ENCODE assay signal across 12 cellular contexts in the genomic region with DNA sequence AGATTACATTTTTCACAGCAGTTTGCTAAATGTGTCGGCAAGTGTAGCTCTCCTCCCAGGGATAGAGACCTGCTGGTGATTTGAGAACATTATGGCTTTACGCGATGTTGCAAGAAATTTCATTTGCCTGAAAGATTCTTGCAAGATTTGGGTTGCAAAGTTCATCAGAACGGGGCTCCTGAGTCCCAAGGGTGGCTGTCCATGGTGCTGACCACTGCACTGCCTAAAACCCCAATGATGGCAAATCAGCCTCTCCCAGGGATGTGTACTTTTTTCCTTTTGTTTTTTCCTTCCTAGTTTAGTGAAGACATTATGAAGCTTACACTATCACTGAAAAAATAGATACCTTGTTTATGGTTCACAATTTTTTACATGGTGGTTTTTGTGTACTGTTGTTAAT.
DNase-seq lines count a peak whose midpoint lies in the region; ATAC-seq, FAIRE-seq and TF ChIP-seq lines count a peak whose summit lies in the region.
"Had no signal": no experiment of that assay in that cellular context is flagged by ENCODE, and none has a peak within 500 bp of the region (broad histone marks: within the 10 kb centered on the region; RNA-seq: fewer than 3 reads in every experiment).

No MANE protein-coding gene starts in this region.

- H3K27me3 Mint-ChIP-seq in chondrocyte (ENCODE audit: low read depth): peaks cover 26% of the 10 kb centered on the region

- 62% methylated on average over 4 of the region's 4 CpGs for WGBS in A549 (ENCODE audit: missing lambda C conversion rate)

- no peak overlapping the region for H3K4me3 ChIP-seq in A549
- H3K4me3 ChIP-seq in fibroblast of mammary gland (ENCODE audit: control insufficient read depth, low read depth, low read length): no peak overlapping the region

- no peak for FAIRE-seq in A549 (lab: Jason Lieb, UNC)
- FAIRE-seq: endometrium had no signal

- TF ChIP-seq CTCF in A549 (IDR thresholded peaks at IDR 0.05): no peak
- TF ChIP-seq CTCF in GM13976 (IDR thresholded peaks at IDR 0.05; ENCODE audit: borderline replicate concordance, control extremely low read depth, extremely low read depth, insufficient read depth, missing control alignments): no peak
- TF ChIP-seq CTCF in fibroblast of mammary gland (conservative IDR thresholded peaks at IDR 0.05; ENCODE audit: control insufficient read depth, insufficient read depth, low read depth, low read length): no peak
- no peak for TF ChIP-seq CTCF in chondrocyte (IDR thresholded peaks at IDR 0.05)

- CTCF ChIA-PET in A549 (lab: Yijun Ruan, JAX): no interaction called here

- TF ChIP-seq RAD21 in A549 (conservative IDR thresholded peaks at IDR 0.05 in 1 of 2, IDR thresholded peaks at IDR 0.05 in 1 of 2): no peak

- no peaks in the 10 kb centered on the region for H3K4me1 ChIP-seq in A549

- H3K9me3 Mint-ChIP-seq in chondrocyte (ENCODE audit: low read depth): no peaks in the 10 kb centered on the region

- ATAC-seq in A549 (no peak), HG03571 (IDR thresholded peaks at IDR 0.05; ENCODE audit: unreplicated experiment) (no peak)

- no peak for TF ChIP-seq POLR2A in A549 (IDR thresholded peaks at IDR 0.05; ENCODE audit: low read length)

- no peaks in the 10 kb centered on the region for H3K9me3 ChIP-seq in A549
- H3K9me3 ChIP-seq: neutrophil had no signal

- no peak for TF ChIP-seq EP300 in A549 (IDR thresholded peaks at IDR 0.05)

- no peak overlapping the region for H3K27ac Mint-ChIP-seq in chondrocyte (ENCODE audit: unreplicated experiment)

- no peaks in the 10 kb centered on the region for H3K4me1 Mint-ChIP-seq in chondrocyte (ENCODE audit: low read depth)

- POLR2A ChIA-PET in A549 (lab: Yijun Ruan, JAX): no interaction called here

- H3K4me3 Mint-ChIP-seq in chondrocyte (ENCODE audit: unreplicated experiment): no peak overlapping the region

- H3K36me3 Mint-ChIP-seq in chondrocyte (ENCODE audit: low read depth): no peaks in the 10 kb centered on the region

- no peak overlapping the region for H3K27ac ChIP-seq in A549
- H3K27ac ChIP-seq: neutrophil had no signal

- peak in 1 of 2 experiments; percentile 22 for DNase-seq in A549 (ENCODE audit: low read depth in 1 of 2, low spot score in 1 of 2)
- peak; percentile 59 for DNase-seq in GM13976 (ENCODE audit: low spot score)
- DNase-seq in SK-MEL-5 (ENCODE audit: low read depth, low spot score): peak; percentile 14
- peak; percentile 10 for DNase-seq in fibroblast of mammary gland (ENCODE audit: low read depth)
- no peak for DNase-seq in T-helper 9 cell
- DNase-seq in SIG-M5 (lab: John Stamatoyannopoulos, UW): no peak
- no peak for DNase-seq in chondrocyte (ENCODE audit: low spot score)
- DNase-seq: activated CD4-positive, CD25-positive, alpha-beta regulatory T cell treated with anti-CD3 and anti-CD28 coated beads, Interleukin-2, amount 50 U/mL, for 72 hours; NCI-H2107 had no signal

- in situ Hi-C loops in GM13976 (cut with MboI; ENCODE audit: low sequenced_read_pairs, unreplicated experiment) (no loop called here), SK-MEL-5 (cut with HindIII; ENCODE audit: low pct_unique_long_range_greater_than_20kb, low sequenced_read_pairs) (no loop called here)

- no peak overlapping the region for H3K4me2 ChIP-seq in A549

TF ChIP-seq in A549, 52 proteins besides CTCF, POLR2A, EP300 and RAD21:
- TF ChIP-seq ZSCAN20 (CRISPR knock-in tag; IDR thresholded peaks at IDR 0.05) (no peak), MYC (IDR thresholded peaks at IDR 0.05; ENCODE audit: borderline replicate concordance, low read length) (no peak), BHLHE40 (IDR thresholded peaks at IDR 0.05; ENCODE audit: low read depth, low read length) (no peak), CHD4 (IDR thresholded peaks at IDR 0.05; ENCODE audit: borderline replicate concordance) (no peak), EHMT2 (IDR thresholded peaks at IDR 0.05; ENCODE audit: low read depth) (peak; percentile 76; the same call in 1 of the 2 replicates)
- TF ChIP-seq, protein P1, sequence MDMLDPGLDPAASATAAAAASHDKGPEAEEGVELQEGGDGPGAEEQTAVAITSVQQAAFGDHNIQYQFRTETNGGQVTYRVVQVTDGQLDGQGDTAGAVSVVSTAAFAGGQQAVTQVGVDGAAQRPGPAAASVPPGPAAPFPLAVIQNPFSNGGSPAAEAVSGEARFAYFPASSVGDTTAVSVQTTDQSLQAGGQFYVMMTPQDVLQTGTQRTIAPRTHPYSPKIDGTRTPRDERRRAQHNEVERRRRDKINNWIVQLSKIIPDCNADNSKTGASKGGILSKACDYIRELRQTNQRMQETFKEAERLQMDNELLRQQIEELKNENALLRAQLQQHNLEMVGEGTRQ (IDR thresholded peaks at IDR 0.05): no peak
- TF ChIP-seq, protein P2, sequence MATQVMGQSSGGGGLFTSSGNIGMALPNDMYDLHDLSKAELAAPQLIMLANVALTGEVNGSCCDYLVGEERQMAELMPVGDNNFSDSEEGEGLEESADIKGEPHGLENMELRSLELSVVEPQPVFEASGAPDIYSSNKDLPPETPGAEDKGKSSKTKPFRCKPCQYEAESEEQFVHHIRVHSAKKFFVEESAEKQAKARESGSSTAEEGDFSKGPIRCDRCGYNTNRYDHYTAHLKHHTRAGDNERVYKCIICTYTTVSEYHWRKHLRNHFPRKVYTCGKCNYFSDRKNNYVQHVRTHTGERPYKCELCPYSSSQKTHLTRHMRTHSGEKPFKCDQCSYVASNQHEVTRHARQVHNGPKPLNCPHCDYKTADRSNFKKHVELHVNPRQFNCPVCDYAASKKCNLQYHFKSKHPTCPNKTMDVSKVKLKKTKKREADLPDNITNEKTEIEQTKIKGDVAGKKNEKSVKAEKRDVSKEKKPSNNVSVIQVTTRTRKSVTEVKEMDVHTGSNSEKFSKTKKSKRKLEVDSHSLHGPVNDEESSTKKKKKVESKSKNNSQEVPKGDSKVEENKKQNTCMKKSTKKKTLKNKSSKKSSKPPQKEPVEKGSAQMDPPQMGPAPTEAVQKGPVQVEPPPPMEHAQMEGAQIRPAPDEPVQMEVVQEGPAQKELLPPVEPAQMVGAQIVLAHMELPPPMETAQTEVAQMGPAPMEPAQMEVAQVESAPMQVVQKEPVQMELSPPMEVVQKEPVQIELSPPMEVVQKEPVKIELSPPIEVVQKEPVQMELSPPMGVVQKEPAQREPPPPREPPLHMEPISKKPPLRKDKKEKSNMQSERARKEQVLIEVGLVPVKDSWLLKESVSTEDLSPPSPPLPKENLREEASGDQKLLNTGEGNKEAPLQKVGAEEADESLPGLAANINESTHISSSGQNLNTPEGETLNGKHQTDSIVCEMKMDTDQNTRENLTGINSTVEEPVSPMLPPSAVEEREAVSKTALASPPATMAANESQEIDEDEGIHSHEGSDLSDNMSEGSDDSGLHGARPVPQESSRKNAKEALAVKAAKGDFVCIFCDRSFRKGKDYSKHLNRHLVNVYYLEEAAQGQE (IDR thresholded peaks at IDR 0.05): peak; percentile 94

Comparison
In these comparisons a context has a peak if more than half of its experiments do, and no peak if none do; other contexts are left out.
1. DNase-seq: peak in GM13976 (single experiment), SK-MEL-5 (single experiment) and fibroblast of mammary gland (single experiment); none in T-helper 9 cell (single experiment), SIG-M5 (single experiment) and chondrocyte (single experiment).